Comparison of ENCODE assay signal across 22 cellular contexts in the genomic region with DNA sequence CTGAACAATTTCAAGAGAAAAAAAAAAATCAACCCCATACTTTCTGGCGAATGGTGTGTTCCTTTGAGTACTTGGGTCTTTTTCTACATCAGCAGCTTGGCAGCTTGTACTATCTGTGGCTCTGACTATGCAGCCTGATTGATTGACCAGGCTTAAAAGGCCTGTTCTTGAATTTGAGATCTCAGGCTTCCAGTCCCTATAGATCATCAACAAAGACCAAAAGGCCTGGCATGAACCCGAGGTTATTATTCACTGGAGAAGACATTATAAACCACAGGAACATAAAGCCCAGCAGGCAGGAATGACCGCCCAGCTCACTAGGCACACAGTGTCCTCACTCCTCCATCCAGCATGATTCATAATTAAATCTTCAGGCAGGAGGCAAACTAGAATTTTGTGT. TPM values are rescaled to one million over a fixed set of nuclear protein-coding genes. Genes with fewer than 3 reads are reported as not detected.
"Had no signal": no experiment of that assay in that cellular context is flagged by ENCODE, and none has a peak within 500 bp of the region (broad histone marks: within the 10 kb centered on the region; RNA-seq: fewer than 3 reads in every experiment).

No MANE protein-coding gene starts in this region.

- H3K27ac Mint-ChIP-seq: effector memory CD8-positive, alpha-beta T cell; memory B cell; natural killer cell treated with Interleukin-12 subunit alpha and Interleukin-12 subunit beta and Interleukin-15 and Interleukin-18, amount 100 ng/mL, for 72 hours; stimulated activated effector memory CD8-positive, alpha-beta T cell treated with anti-CD3 and anti-CD28 coated beads, Interleukin-12 subunit alpha, Interleukin-12 subunit beta, amount 100 ng/mL, for 72 hours; type B pancreatic cell had no signal

- ATAC-seq: effector memory CD8-positive, alpha-beta T cell; gastrocnemius medialis; left ventricle myocardium superior; lower lobe of right lung; natural killer cell treated with Interleukin-12 subunit alpha and Interleukin-12 subunit beta and Interleukin-15 and Interleukin-18, amount 100 ng/mL, for 72 hours; pancreas; right lobe of liver; stimulated activated effector memory CD8-positive, alpha-beta T cell treated with anti-CD3 and anti-CD28 coated beads, Interleukin-12 subunit alpha, Interleukin-12 subunit beta, amount 100 ng/mL, for 72 hours had no signal

- H3K9me3 ChIP-seq: neutrophil, pancreas, thyroid gland had no signal

- DNase-seq: cortex of kidney; effector memory CD8-positive, alpha-beta T cell; foreskin fibroblast; gastrocnemius medialis; head of caudate nucleus; left ventricle myocardium superior; lower lobe of right lung; pancreas; right lobe of liver; stimulated activated CD4-positive, alpha-beta T cell treated with anti-CD3 and anti-CD28 coated beads, Interleukin-12 subunit alpha, Interleukin-12 subunit beta, amount 100 ng/mL, for 4 hours; stimulated activated CD4-positive, alpha-beta T cell treated with anti-CD3 and anti-CD28 coated beads, Interleukin-1b, Interleukin-23, amount 100 ng/mL, for 48 hours; stimulated activated CD4-positive, alpha-beta T cell treated with anti-CD3 and anti-CD28 coated beads, Interleukin-4, amount 100 ng/mL, for 24 hours; stimulated activated naive CD4-positive, alpha-beta T cell treated with Interleukin-2 at 50 U/mL for 16 hours; stomach; thyroid gland had no signal

- H3K4me3 ChIP-seq: gastrocnemius medialis, lower lobe of right lung, pancreas, right lobe of liver, smooth muscle cell, stomach, thyroid gland had no signal

- H3K4me1 ChIP-seq: gastrocnemius medialis, lower lobe of right lung, pancreas, right lobe of liver, stomach, thyroid gland had no signal

- H3K36me3 ChIP-seq: gastrocnemius medialis, lower lobe of right lung, neutrophil, pancreas, right lobe of liver, stomach, thyroid gland had no signal

- H3K27me3 Mint-ChIP-seq: effector memory CD8-positive, alpha-beta T cell; type B pancreatic cell had no signal

- H3K36me3 Mint-ChIP-seq: natural killer cell treated with Interleukin-12 subunit alpha and Interleukin-12 subunit beta and Interleukin-15 and Interleukin-18, amount 100 ng/mL, for 72 hours; stimulated activated effector memory CD8-positive, alpha-beta T cell treated with anti-CD3 and anti-CD28 coated beads, Interleukin-12 subunit alpha, Interleukin-12 subunit beta, amount 100 ng/mL, for 72 hours; type B pancreatic cell had no signal

- H3K4me3 Mint-ChIP-seq: effector memory CD8-positive, alpha-beta T cell; memory B cell; natural killer cell treated with Interleukin-12 subunit alpha and Interleukin-12 subunit beta and Interleukin-15 and Interleukin-18, amount 100 ng/mL, for 72 hours; neural crest cell; stimulated activated effector memory CD8-positive, alpha-beta T cell treated with anti-CD3 and anti-CD28 coated beads, Interleukin-12 subunit alpha, Interleukin-12 subunit beta, amount 100 ng/mL, for 72 hours; type B pancreatic cell had no signal

- H3K4me2 ChIP-seq: smooth muscle cell had no signal

- H3K4me1 Mint-ChIP-seq: memory B cell; neural crest cell; stimulated activated effector memory CD8-positive, alpha-beta T cell treated with anti-CD3 and anti-CD28 coated beads, Interleukin-12 subunit alpha, Interleukin-12 subunit beta, amount 100 ng/mL, for 72 hours had no signal

- H3K27ac ChIP-seq: gastrocnemius medialis, lower lobe of right lung, neutrophil, pancreas, right lobe of liver, stomach, thyroid gland had no signal

- H3K9me3 Mint-ChIP-seq: effector memory CD8-positive, alpha-beta T cell; natural killer cell treated with Interleukin-12 subunit alpha and Interleukin-12 subunit beta and Interleukin-15 and Interleukin-18, amount 100 ng/mL, for 72 hours; stimulated activated effector memory CD8-positive, alpha-beta T cell treated with anti-CD3 and anti-CD28 coated beads, Interleukin-12 subunit alpha, Interleukin-12 subunit beta, amount 100 ng/mL, for 72 hours; type B pancreatic cell had no signal

- H3K27me3 ChIP-seq: gastrocnemius medialis, neutrophil, pancreas, right lobe of liver, stomach, thyroid gland had no signal

RNA-seq across cellular contexts. Expression of a gene that starts 32.1 kb away (rescaled TPM):
- total RNA-seq: gastrocnemius medialis had no signal
